Comparison of ENCODE assay signal across 11 cellular contexts in genomic region chr1:198155253-198155652, GRCh38. TPM values are rescaled to one million over a fixed set of nuclear protein-coding genes. Genes with fewer than 3 reads are reported as not detected.
DNase-seq lines count a peak whose midpoint lies in the region; ATAC-seq, FAIRE-seq and TF ChIP-seq lines count a peak whose summit lies in the region.
"Had no signal": no experiment of that assay in that cellular context is flagged by ENCODE, and none has a peak within 500 bp of the region (broad histone marks: within the 10 kb centered on the region; RNA-seq: fewer than 3 reads in every experiment).

No MANE protein-coding gene starts in this region.

- H3K4me2 ChIP-seq in PC-3 (ENCODE audit: low read length) (peak overlapping the region; percentile 81), endothelial cell of umbilical vein (ENCODE audit: insufficient read depth, low read length) (peak overlapping the region; percentile 36)

- dilution Hi-C loops in endothelial cell of umbilical vein (cut with MboI; ENCODE audit: extremely low pct_ligation_motif_present, low sequenced_read_pairs), result no loop called here

- H3K36me3 ChIP-seq in PC-3 (ENCODE audit: low read depth, low read length), result no peaks in the 10 kb centered on the region
- H3K36me3 ChIP-seq in endothelial cell of umbilical vein (ENCODE audit: control insufficient read depth in 2 of 2, extremely low read depth in 1 of 2, insufficient read depth in 2 of 2, low read length in 2 of 2), result no peaks in the 10 kb centered on the region
- H3K36me3 ChIP-seq in esophagus muscularis mucosa, result no peaks in the 10 kb centered on the region
- no peaks in the 10 kb centered on the region for H3K36me3 ChIP-seq in small intestine (ENCODE audit: control insufficient read depth in 2 of 2, insufficient read depth in 2 of 2, low read length in 2 of 2)
- H3K36me3 ChIP-seq: sigmoid colon had no signal

- FAIRE-seq in H54 (lab: Jason Lieb, UNC) (no peak), endothelial cell of umbilical vein (lab: Jason Lieb, UNC) (peak; percentile 61), small intestine (lab: Jason Lieb, UNC) (no peak)

- TF ChIP-seq EP300 in esophagus muscularis mucosa (IDR thresholded peaks at IDR 0.05), result no peak

- H2AFZ ChIP-seq in PC-3 (ENCODE audit: low read length) (no peak overlapping the region), endothelial cell of umbilical vein (ENCODE audit: low read depth, low read length) (no peak overlapping the region)

- WGBS in esophagus muscularis mucosa, result 75% methylated on average over 5 of the region's 5 CpGs
- 41 to 61% (median 58%) methylated on average over 5 of the region's 5 CpGs for WGBS in small intestine, 3 donors

- H3K27ac ChIP-seq in PC-3 (ENCODE audit: low read length), result peak overlapping the region; percentile 59
- peak overlapping the region; percentile 57 for H3K27ac ChIP-seq in endothelial cell of umbilical vein (ENCODE audit: insufficient read depth, low read depth, low read length)
- no peak overlapping the region for H3K27ac ChIP-seq in esophagus muscularis mucosa (replicated peaks in 1 of 4)
- no peak overlapping the region for H3K27ac ChIP-seq in dorsolateral prefrontal cortex
- H3K27ac ChIP-seq in small intestine (ENCODE audit: low read depth in 1 of 2, low read length in 1 of 2), result no peak overlapping the region

- POLR2A ChIA-PET in PC-3 (lab: Charles Lee; ENCODE audit: unreplicated experiment), result interaction anchor here (0.5 to 0.6 kb wide), 2 partner anchors 369 to 1117 kb away, joined by 4 to 6 read pairs; no protein-coding TSS in a partner anchor
- POLR2A ChIA-PET in endothelial cell of umbilical vein (lab: Charles Lee), result interaction anchor here (0.6 to 1.6 kb wide), 3 partner anchors 29 to 110 kb away, joined by 3 read pairs; no protein-coding TSS in a partner anchor

- H3F3A ChIP-seq in PC-3 (ENCODE audit: low read length, unreplicated experiment), result no peaks in the 10 kb centered on the region

- no peaks in the 10 kb centered on the region for H3K9me3 ChIP-seq in PC-3 (ENCODE audit: low read length)
- no peaks in the 10 kb centered on the region for H3K9me3 ChIP-seq in endothelial cell of umbilical vein (replicated peaks; ENCODE audit: control insufficient read depth, insufficient read depth, low read length)
- no peaks in the 10 kb centered on the region for H3K9me3 ChIP-seq in esophagus muscularis mucosa
- no peaks in the 10 kb centered on the region for H3K9me3 ChIP-seq in small intestine (ENCODE audit: control insufficient read depth, low read depth)
- H3K9me3 ChIP-seq: sigmoid colon had no signal

- no peaks in the 10 kb centered on the region for H3K9me1 ChIP-seq in endothelial cell of umbilical vein (replicated peaks; ENCODE audit: control insufficient read depth, extremely low read depth, insufficient read depth, low read length)

- H3K9me2 ChIP-seq in PC-3 (replicated peaks; ENCODE audit: low read length), result no peaks in the 10 kb centered on the region

- ATAC-seq in PC-3, result peak; percentile 23

- BruUV-seq in PC-3 (replicated peaks; lab: Mats Ljungman, UMichigan), result no TSS peak
- BruUV-seq in endothelial cell of umbilical vein (replicated peaks; lab: Mats Ljungman, UMichigan), result no TSS peak

- peak overlapping the region; percentile 81; the same call in 1 of the 2 replicates for H3K4me3 ChIP-seq in PC-3 (ENCODE audit: low read length)
- H3K4me3 ChIP-seq in endothelial cell of umbilical vein (replicated peaks in 1 of 3; ENCODE audit: insufficient read depth in 1 of 3, low read depth in 1 of 3, low read length in 3 of 3), result no peak overlapping the region
- H3K4me3 ChIP-seq in esophagus muscularis mucosa, result no peak overlapping the region
- no peak overlapping the region for H3K4me3 ChIP-seq in dorsolateral prefrontal cortex
- H3K4me3 ChIP-seq in small intestine (ENCODE audit: low read depth in 1 of 2, low read length in 2 of 2), result no peak overlapping the region

- no peaks in the 10 kb centered on the region for H4K20me1 ChIP-seq in PC-3 (ENCODE audit: low read length)
- no peaks in the 10 kb centered on the region for H4K20me1 ChIP-seq in endothelial cell of umbilical vein (replicated peaks; ENCODE audit: control insufficient read depth, extremely low read depth, insufficient read depth, low read length)

- DNase-seq in H54 (ENCODE audit: insufficient read length, low spot score) (peak; percentile 42), PC-3 (peak; percentile 84), endothelial cell of umbilical vein (ENCODE audit: low read depth, low spot score) (peak; percentile 88), renal cortical epithelial cell (ENCODE audit: low read depth) (peak; percentile 52), posterior vena cava (ENCODE audit: low spot score) (no peak), esophagus muscularis mucosa (ENCODE audit: extremely low spot score) (no peak), dorsolateral prefrontal cortex (no peak), small intestine (no peak)
- DNase-seq: KG1, SHP77 treated with DMSO at 0.1 percent for 48 hours, sigmoid colon had no signal

- intact Hi-C loops in PC-3 (cut with micrococcal nuclease) (loop anchor here (1.0 to 5.0 kb wide), 7 partner anchors 23 to 532 kb away; partner anchors contain the start of genes DENND1B and LHX9), endothelial cell of umbilical vein (cut with micrococcal nuclease) (loop anchor here (5.0 to 10.0 kb wide), 7 partner anchors 238 to 780 kb away; partner anchors contain the start of genes DENND1B and LHX9), posterior vena cava (cut with DNase I) (no loop called here), esophagus muscularis mucosa (cut with DNase I) (loop anchor here (5.0 to 10.0 kb wide), 3 partner anchors 137 to 958 kb away; partner anchors contain the start of gene C1orf53), dorsolateral prefrontal cortex (cut with DNase I) (loop anchor here (5.0 to 10.0 kb wide), 4 partner anchors 52 to 253 kb away; partner anchors contain the start of gene C1orf53 (in 2 of the 2))

- peaks cover 21% of the 10 kb centered on the region for H3K4me1 ChIP-seq in PC-3 (ENCODE audit: insufficient read depth, low read length)
- H3K4me1 ChIP-seq in endothelial cell of umbilical vein (ENCODE audit: control insufficient read depth, extremely low read depth, insufficient read depth, low read length), result peaks cover 69% of the 10 kb centered on the region
- H3K4me1 ChIP-seq in esophagus muscularis mucosa, result peaks cover 19 to 35% (median 27%) of the 10 kb centered on the region in 4 donors
- no peaks in the 10 kb centered on the region for H3K4me1 ChIP-seq in small intestine (ENCODE audit: control insufficient read depth in 2 of 2, insufficient read depth in 1 of 2, low read depth in 1 of 2, low read length in 1 of 2)

- TF ChIP-seq CTCF in PC-3 (conservative IDR thresholded peaks at IDR 0.05; ENCODE audit: low read depth, low read length) (no peak), endothelial cell of umbilical vein (IDR thresholded peaks at IDR 0.05; ENCODE audit: extremely low read depth in 1 of 2, insufficient read depth in 1 of 2, low read depth in 1 of 2, low read length in 2 of 2) (no peak), esophagus muscularis mucosa (IDR thresholded peaks at IDR 0.05) (no peak), dorsolateral prefrontal cortex (IDR thresholded peaks at IDR 0.05 in 54 of 56, conservative IDR thresholded peaks at IDR 0.05 in 2 of 56; ENCODE audit: low read depth in 1 of 56, partially characterized antibody in 56 of 56) (no peak)

- H3K9ac ChIP-seq in PC-3 (ENCODE audit: low read length), result no peak overlapping the region
- peak overlapping the region; percentile 43 for H3K9ac ChIP-seq in endothelial cell of umbilical vein (replicated peaks; ENCODE audit: extremely low read depth, insufficient read depth, low read length)

- H3K27me3 ChIP-seq in PC-3 (ENCODE audit: low read length) (no peaks in the 10 kb centered on the region), endothelial cell of umbilical vein (ENCODE audit: control insufficient read depth in 2 of 2, insufficient read depth in 2 of 2, low read length in 2 of 2) (no peaks in the 10 kb centered on the region), esophagus muscularis mucosa (no peaks in the 10 kb centered on the region), dorsolateral prefrontal cortex (no peaks in the 10 kb centered on the region), small intestine (ENCODE audit: control insufficient read depth in 2 of 2, insufficient read depth in 2 of 2, low read length in 2 of 2) (no peaks in the 10 kb centered on the region)
- H3K27me3 ChIP-seq: sigmoid colon had no signal

- CTCF ChIA-PET in PC-3 (lab: Charles Lee) (interaction anchor here (0.6 kb wide), 2 partner anchors 379 to 531 kb away, joined by 4 to 5 read pairs; no protein-coding TSS in a partner anchor), endothelial cell of umbilical vein (lab: Charles Lee) (interaction anchor here (0.7 to 4.5 kb wide), 20 partner anchors 13 to 531 kb away, joined by 3 to 28 read pairs (median 5); partner anchors contain the start of gene C1orf53)

- H3K79me2 ChIP-seq in PC-3 (ENCODE audit: low read length) (peaks cover 31% of the 10 kb centered on the region), endothelial cell of umbilical vein (ENCODE audit: control insufficient read depth, insufficient read depth, low read length) (peaks cover 26% of the 10 kb centered on the region)

- no peak for TF ChIP-seq POLR2A in H54 (IDR thresholded peaks at IDR 0.05; ENCODE audit: low read depth, low read length)
- TF ChIP-seq POLR2A in endothelial cell of umbilical vein (IDR thresholded peaks at IDR 0.05; ENCODE audit: low read depth, low read length), result no peak
- no peak for TF ChIP-seq POLR2A in esophagus muscularis mucosa (IDR thresholded peaks at IDR 0.05; ENCODE audit: low read depth)

TF ChIP-seq in endothelial cell of umbilical vein, 7 proteins besides CTCF, POLR2A, EP300 and RAD21 (continues in another document):
- TF ChIP-seq, protein P1, sequence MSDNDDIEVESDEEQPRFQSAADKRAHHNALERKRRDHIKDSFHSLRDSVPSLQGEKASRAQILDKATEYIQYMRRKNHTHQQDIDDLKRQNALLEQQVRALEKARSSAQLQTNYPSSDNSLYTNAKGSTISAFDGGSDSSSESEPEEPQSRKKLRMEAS (IDR thresholded peaks at IDR 0.05; ENCODE audit: insufficient read depth, insufficient read length), result no peak

RNA-seq across cellular contexts. Expression of gene NEK7, which starts 1.5 kb away (rescaled TPM):
- total RNA-seq in PC-3 (2014; rRNA removed) (23.2 and 25.2 TPM in 2 replicates), endothelial cell of umbilical vein (45.6 and 45.7 TPM in 2 replicates), renal cortical epithelial cell (59.1 and 84.0 TPM in 2 replicates), posterior vena cava (100 to 1,000 TPM; 117 to 165 TPM), esophagus muscularis mucosa (100 to 1,000 TPM; 110 to 196 (median 158) TPM), dorsolateral prefrontal cortex (100 to 1,000 TPM in 3 of 120 experiments, 10 to 100 TPM in 117; 27.7 to 122 (median 55.1) TPM)
- polyA plus RNA-seq in endothelial cell of umbilical vein (22.5 and 22.6 TPM in 2 replicates), small intestine (10 to 100 TPM; 14.9 to 29.1 (median 25.4) TPM)
- 32.6 and 35.9 TPM in 2 replicates for polyA plus RNA-seq in endothelial cell of umbilical vein (2011; cell fraction: cytosol; rRNA removed)
- 69.5 and 74.4 TPM in 2 replicates for polyA plus RNA-seq in endothelial cell of umbilical vein (2011; cell fraction: nucleus; rRNA removed)
- 22.6 and 38.0 TPM in 2 replicates for polyA plus RNA-seq in endothelial cell of umbilical vein (2012)
- 44.9 and 48.0 TPM in 2 replicates for polyA minus RNA-seq in endothelial cell of umbilical vein
- polyA minus RNA-seq in endothelial cell of umbilical vein (2011; cell fraction: cytosol; rRNA and poly(A)+ RNA removed), result 85.3 TPM
- polyA minus RNA-seq in endothelial cell of umbilical vein (2011; cell fraction: nucleus; rRNA and poly(A)+ RNA removed), result 81.3 and 92.2 TPM in 2 replicates

Comparison
In these comparisons a context has a peak if more than half of its experiments do, and no peak if none do; other contexts are left out.
1. DNase-seq: peak in H54 (single experiment), PC-3 (single experiment), endothelial cell of umbilical vein (single experiment) and renal cortical epithelial cell (single experiment); none in posterior vena cava (single experiment), esophagus muscularis mucosa (single experiment), dorsolateral prefrontal cortex (0 of 10) and small intestine (single experiment).
2. H3K27ac ChIP-seq: peak in PC-3 (single experiment) and endothelial cell of umbilical vein (single experiment); none in esophagus muscularis mucosa (0 of 4), dorsolateral prefrontal cortex (0 of 59) and small intestine (0 of 2).
3. intact Hi-C loops: an anchor here in PC-3 (1.0 to 5.0 kb wide), endothelial cell of umbilical vein (5.0 to 10.0 kb wide), esophagus muscularis mucosa (5.0 to 10.0 kb wide) and dorsolateral prefrontal cortex (5.0 to 10.0 kb wide); none called in posterior vena cava.